ENCODE assay signal across 8 cellular contexts in the genomic region with DNA sequence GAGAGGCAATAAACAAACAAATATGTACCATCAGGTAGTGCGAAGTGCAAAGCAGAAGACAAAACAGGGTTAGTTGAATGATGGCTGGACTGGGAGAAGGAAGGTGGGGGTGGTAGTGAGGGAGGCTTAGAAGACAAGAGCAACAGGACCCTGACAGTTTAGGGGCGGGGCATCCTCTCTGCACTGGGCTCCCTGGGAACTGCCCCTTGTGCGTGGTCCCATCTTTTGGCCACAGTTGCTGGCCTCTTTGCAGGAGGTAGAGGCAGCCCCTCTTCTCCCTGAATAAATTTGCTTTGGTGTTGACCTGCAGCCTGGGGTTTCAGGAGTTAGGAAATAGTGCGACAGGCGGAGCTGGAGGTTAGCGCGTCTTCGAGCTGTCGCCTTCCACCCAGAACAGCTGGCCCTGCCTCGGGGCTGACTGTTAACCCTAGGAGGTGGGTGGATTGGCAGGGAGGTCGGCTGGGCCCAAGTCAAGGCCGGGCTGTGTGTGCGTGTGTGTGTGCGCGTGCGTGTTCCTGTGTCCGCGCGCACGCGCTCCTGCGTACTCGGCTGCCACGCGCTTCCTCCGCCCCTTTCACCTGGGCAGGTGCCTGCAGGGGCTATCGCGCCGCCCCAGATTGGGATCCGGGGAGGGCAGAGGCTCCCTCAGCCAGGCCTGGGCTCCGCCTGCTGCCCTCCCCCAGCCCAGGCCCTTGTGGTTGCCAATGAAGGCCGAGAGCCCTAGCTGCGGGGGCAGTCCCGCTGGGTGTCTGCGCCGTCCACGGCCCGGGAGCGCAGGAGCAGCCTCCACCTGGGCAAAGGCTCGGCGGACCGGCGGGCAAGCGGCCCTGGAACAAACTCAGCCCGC.
DNase-seq lines count a peak whose midpoint lies in the region; ATAC-seq and TF ChIP-seq lines count a peak whose summit lies in the region.

No MANE protein-coding gene starts in this region.

- intact Hi-C loops in Right ventricle myocardium superior (cut with DNase I) (no loop called here), PC-3 (cut with micrococcal nuclease) (no loop called here)

- H4K20me1 ChIP-seq in PC-3 (ENCODE audit: low read length) = no peaks in the 10 kb centered on the region

- no peak for TF ChIP-seq CTCF in RWPE2 (IDR thresholded peaks at IDR 0.05; ENCODE audit: poor library complexity, severe bottlenecking)
- no peak for TF ChIP-seq CTCF in parathyroid adenoma (IDR thresholded peaks at IDR 0.05)
- no peak for TF ChIP-seq CTCF in PC-3 (conservative IDR thresholded peaks at IDR 0.05; ENCODE audit: low read depth, low read length)

- H3K36me3 ChIP-seq in RWPE2 (ENCODE audit: low read depth) (no peaks in the 10 kb centered on the region), parathyroid adenoma (ENCODE audit: control insufficient read depth, insufficient read depth, low read length) (no peaks in the 10 kb centered on the region), PC-3 (ENCODE audit: low read depth, low read length) (no peaks in the 10 kb centered on the region)

- no peaks in the 10 kb centered on the region for H3K4me1 ChIP-seq in RWPE2 (ENCODE audit: insufficient read depth, poor library complexity, severe bottlenecking)
- no peaks in the 10 kb centered on the region for H3K4me1 ChIP-seq in parathyroid adenoma
- no peaks in the 10 kb centered on the region for H3K4me1 ChIP-seq in PC-3 (ENCODE audit: insufficient read depth, low read length)

- CTCF ChIA-PET in PC-3 (lab: Charles Lee) = no interaction called here

- H3K4me2 ChIP-seq in parathyroid adenoma (ENCODE audit: low read length) (peak overlapping the region; percentile 64), PC-3 (ENCODE audit: low read length) (no peak overlapping the region)

- peak overlapping the region; percentile 87 for H2AFZ ChIP-seq in parathyroid adenoma
- H2AFZ ChIP-seq in PC-3 (ENCODE audit: low read length) = no peak overlapping the region

- ATAC-seq in RWPE2 (ENCODE audit: low read depth) (peak; percentile 82), Right ventricle myocardium superior (ENCODE audit: poor library complexity) (peak; percentile 55), HG03045 (IDR thresholded peaks at IDR 0.05; ENCODE audit: unreplicated experiment) (no peak), GM19328 (IDR thresholded peaks at IDR 0.05; ENCODE audit: unreplicated experiment) (no peak), PC-3 (no peak)

- no peaks in the 10 kb centered on the region for H3K9me2 ChIP-seq in PC-3 (replicated peaks; ENCODE audit: low read length)

- H3K27me3 ChIP-seq in RWPE2 (ENCODE audit: insufficient read depth, poor library complexity, severe bottlenecking) = no peaks in the 10 kb centered on the region
- H3K27me3 ChIP-seq in parathyroid adenoma (ENCODE audit: control insufficient read depth, insufficient read depth, low read length) = no peaks in the 10 kb centered on the region
- peaks cover 11% of the 10 kb centered on the region for H3K27me3 ChIP-seq in PC-3 (ENCODE audit: low read length)

- H3F3A ChIP-seq in PC-3 (ENCODE audit: low read length, unreplicated experiment) = no peaks in the 10 kb centered on the region

- DNase-seq in ELF-1 (ENCODE audit: low read depth, low spot score) = peak; percentile 63
- peak; percentile 74 for DNase-seq in RWPE2 (ENCODE audit: low spot score)
- no peak for DNase-seq in Right ventricle myocardium superior
- DNase-seq in 8988T = no peak
- no peak for DNase-seq in PC-3

- H3K9ac ChIP-seq in parathyroid adenoma (no peak overlapping the region), PC-3 (ENCODE audit: low read length) (no peak overlapping the region)

- no peaks in the 10 kb centered on the region for H3K9me3 ChIP-seq in RWPE2 (ENCODE audit: severe bottlenecking)
- H3K9me3 ChIP-seq in parathyroid adenoma (ENCODE audit: control insufficient read depth, low read length) = no peaks in the 10 kb centered on the region
- H3K9me3 ChIP-seq in PC-3 (ENCODE audit: low read length) = no peaks in the 10 kb centered on the region

- no TSS peak for BruUV-seq in PC-3 (replicated peaks; lab: Mats Ljungman, UMichigan)

- no peaks in the 10 kb centered on the region for H3K79me2 ChIP-seq in parathyroid adenoma
- H3K79me2 ChIP-seq in PC-3 (ENCODE audit: low read length) = no peaks in the 10 kb centered on the region

- POLR2A ChIA-PET in PC-3 (lab: Charles Lee; ENCODE audit: unreplicated experiment) = no interaction called here

- H3K4me3 ChIP-seq in RWPE2 (ENCODE audit: severe bottlenecking) (peak overlapping the region; percentile 34), parathyroid adenoma (ENCODE audit: low read depth, low read length) (peak overlapping the region; percentile 48), PC-3 (ENCODE audit: low read length) (no peak overlapping the region)

- H3K27ac ChIP-seq in RWPE2 (ENCODE audit: poor library complexity, severe bottlenecking) (no peak overlapping the region), parathyroid adenoma (peak overlapping the region; percentile 52), PC-3 (ENCODE audit: low read length) (no peak overlapping the region)

Comparison
In these comparisons a context has a peak if more than half of its experiments do, and no peak if none do; other contexts are left out.
1. DNase-seq: peak in ELF-1 (single experiment) and RWPE2 (single experiment); none in Right ventricle myocardium superior (single experiment), 8988T (single experiment) and PC-3 (single experiment).
2. ATAC-seq: peak in RWPE2 (single experiment) and Right ventricle myocardium superior (single experiment); none in HG03045 (single experiment), GM19328 (single experiment) and PC-3 (single experiment).